1 cellular context compared by ENCODE assay signal in genomic region chr21:44793269-44794030, GRCh38.
TF ChIP-seq lines count a peak whose summit lies in the region.

No MANE protein-coding gene starts in this region.

TF ChIP-seq in GM12878, 131 proteins besides CTCF, POLR2A, EP300 and RAD21 (continued from another document):
- TF ChIP-seq RELB (IDR thresholded peaks at IDR 0.05; ENCODE audit: low read depth) (0 out of 2 replicates have a peak, but pooled peaks have one; percentile 17), SMC3 (IDR thresholded peaks at IDR 0.05; ENCODE audit: borderline replicate concordance, low read length) (peak; percentile 38; the same call in 1 of the 2 replicates), NR2F1 (conservative IDR thresholded peaks at IDR 0.05) (no peak)
